In genomic region chr5:88502179-88503064, GRCh38 we compare ENCODE assay signal across 8 cellular contexts.
DNase-seq lines count a peak whose midpoint lies in the region; ATAC-seq and TF ChIP-seq lines count a peak whose summit lies in the region.

No MANE protein-coding gene starts in this region.

- no peaks in the 10 kb centered on the region for H3K36me3 ChIP-seq in SJSA1
- no peaks in the 10 kb centered on the region for H3K36me3 ChIP-seq in spleen

- intact Hi-C loops in spleen (cut with DNase I; ENCODE audit: low total_unique reads): no loop called here

- H3K4me3 Mint-ChIP-seq in progenitor cell of endocrine pancreas (ENCODE audit: low read depth): no peak overlapping the region

- no peaks in the 10 kb centered on the region for H3K4me1 Mint-ChIP-seq in progenitor cell of endocrine pancreas (ENCODE audit: low read depth)

- peak; percentile 93 for ATAC-seq in HG02870 (IDR thresholded peaks at IDR 0.05; ENCODE audit: unreplicated experiment)

- H3K4me3 ChIP-seq in SJSA1 (peak overlapping the region; percentile 39), fibroblast of mammary gland (ENCODE audit: control insufficient read depth, low read depth, low read length) (peak overlapping the region; percentile 42), spleen (peak overlapping the region; percentile 41 to 72 (median 48))

- no peaks in the 10 kb centered on the region for H3K27me3 ChIP-seq in SJSA1 (replicated peaks)
- no peaks in the 10 kb centered on the region for H3K27me3 ChIP-seq in spleen (replicated peaks in 1 of 7)

- no peaks in the 10 kb centered on the region for H3K36me3 Mint-ChIP-seq in progenitor cell of endocrine pancreas (ENCODE audit: insufficient read depth)

- H3K9me3 Mint-ChIP-seq in progenitor cell of endocrine pancreas (ENCODE audit: low read depth): no peaks in the 10 kb centered on the region

- no peak for TF ChIP-seq CTCF in fibroblast of mammary gland (conservative IDR thresholded peaks at IDR 0.05; ENCODE audit: control insufficient read depth, insufficient read depth, low read depth, low read length)
- TF ChIP-seq CTCF in spleen (IDR thresholded peaks at IDR 0.05 in 8 of 11, conservative IDR thresholded peaks at IDR 0.05 in 3 of 11): no peak
- no peak for TF ChIP-seq CTCF in progenitor cell of endocrine pancreas (IDR thresholded peaks at IDR 0.05; ENCODE audit: unreplicated experiment)

- H3K9me3 ChIP-seq in SJSA1 (replicated peaks): no peaks in the 10 kb centered on the region
- no peaks in the 10 kb centered on the region for H3K9me3 ChIP-seq in spleen

- peak; percentile 3 for DNase-seq in stimulated activated CD4-positive, alpha-beta T cell treated with anti-CD3 and anti-CD28 coated beads, Interleukin-15, amount 100 ng/mL, for 24 hours
- no peak for DNase-seq in stimulated activated CD4-positive, alpha-beta T cell treated with anti-CD3 and anti-CD28 coated beads, Interleukin-12 subunit alpha, Interleukin-12 subunit beta, amount 100 ng/mL, for 4 hours
- peak in 1 of 2 experiments; percentile 50 for DNase-seq in SJSA1 (ENCODE audit: low read depth in 1 of 2, low spot score in 2 of 2)
- no peak for DNase-seq in fibroblast of mammary gland (ENCODE audit: low read depth)
- DNase-seq in spleen: no peak
- DNase-seq in NCI-H2081 treated with DMSO at 0.1 percent for 48 hours (lab: John Stamatoyannopoulos, UW): no peak
- DNase-seq in progenitor cell of endocrine pancreas (ENCODE audit: low spot score, unreplicated experiment): no peak

- TF ChIP-seq POLR2A in spleen (IDR thresholded peaks at IDR 0.05): no peak

- H3K27ac ChIP-seq in SJSA1 (peak overlapping the region; percentile 51), spleen (peak overlapping the region in 7 of 8 donors; percentile 18 to 77 (median 66))

- no peak overlapping the region for H3K27ac Mint-ChIP-seq in progenitor cell of endocrine pancreas

- 13 to 17% (median 15%) methylated on average over 6 of the region's 6 CpGs for WGBS in spleen, 5 donors

- H3K27me3 Mint-ChIP-seq in progenitor cell of endocrine pancreas: peaks cover 19% of the 10 kb centered on the region

- H3K4me1 ChIP-seq in SJSA1 (replicated peaks) (peaks cover 7% of the 10 kb centered on the region; the same call in 1 of the 2 replicates), spleen (peaks cover 0 to 16% (median 4%) of the 10 kb centered on the region in 6 donors)
